10 cellular contexts compared by ENCODE assay signal in genomic region chr2:81266106-81266505, GRCh38.
A peak's percentile ranks its signal among the peaks of the same experiment; 100 is the strongest.
DNase-seq lines count a peak whose midpoint lies in the region; ATAC-seq, FAIRE-seq and TF ChIP-seq lines count a peak whose summit lies in the region.
"Had no signal": no experiment of that assay in that cellular context is flagged by ENCODE, and none has a peak within 500 bp of the region (broad histone marks: within the 10 kb centered on the region; RNA-seq: fewer than 3 reads in every experiment).

No MANE protein-coding gene starts in this region.

- TF ChIP-seq EP300 in transverse colon (IDR thresholded peaks at IDR 0.05; ENCODE audit: low read depth), result no peak

- FAIRE-seq in D721Med (lab: Jason Lieb, UNC), result no peak

- in situ Hi-C loops in transverse colon (cut with MboI; ENCODE audit: low pct_ligation_motif_present in 1 of 4, low pct_unique_long_range_greater_than_20kb in 1 of 4, low sequenced_read_pairs in 3 of 4), result no loop called here

- TF ChIP-seq POLR2A in transverse colon (IDR thresholded peaks at IDR 0.05), result no peak

- intact Hi-C loops in transverse colon (cut with DNase I; ENCODE audit: low total_unique reads), result no loop called here

- no peaks in the 10 kb centered on the region for H3K4me1 ChIP-seq in transverse colon

- no peak for DNase-seq in D721Med (ENCODE audit: insufficient read length, low spot score)
- peak; percentile 6 for DNase-seq in H4 (ENCODE audit: low spot score)
- peak; percentile 14 for DNase-seq in RKO (ENCODE audit: low spot score)
- peak; percentile 56 for DNase-seq in islet precursor cell
- no peak for DNase-seq in stimulated activated effector memory CD8-positive, alpha-beta T cell treated with anti-CD3 and anti-CD28 coated beads, Interleukin-12 subunit alpha, Interleukin-12 subunit beta, amount 100 ng/mL, for 72 hours (ENCODE audit: low spot score in 2 of 2)
- DNase-seq in transverse colon, result no peak
- DNase-seq: stimulated activated CD4-positive, alpha-beta T cell treated with anti-CD3 and anti-CD28 coated beads, Interleukin-4, amount 100 ng/mL, for 4 hours had no signal

- ATAC-seq in stimulated activated effector memory CD8-positive, alpha-beta T cell treated with anti-CD3 and anti-CD28 coated beads, Interleukin-12 subunit alpha, Interleukin-12 subunit beta, amount 100 ng/mL, for 72 hours, result no peak
- ATAC-seq in HG03460 (IDR thresholded peaks at IDR 0.05; ENCODE audit: unreplicated experiment) (no peak), GM19452 (IDR thresholded peaks at IDR 0.05; ENCODE audit: unreplicated experiment) (no peak)

- H3K9me3 ChIP-seq in transverse colon, result no peaks in the 10 kb centered on the region

- no peaks in the 10 kb centered on the region for H3K4me1 Mint-ChIP-seq in stimulated activated effector memory CD8-positive, alpha-beta T cell treated with anti-CD3 and anti-CD28 coated beads, Interleukin-12 subunit alpha, Interleukin-12 subunit beta, amount 100 ng/mL, for 72 hours
- H3K4me1 Mint-ChIP-seq: activated naive CD4-positive, alpha-beta T cell treated with anti-CD3 and anti-CD28 coated beads, Interleukin-2, amount 50 U/mL, for 24 hours had no signal

- WGBS in transverse colon (ENCODE audit: low coverage in 1 of 2), 2 donors, result 14% methylated on average over 1 of the region's 1 CpG; no CpG with 5 or more reads in 1 of the 2 donors

- H3K4me3 ChIP-seq in transverse colon, result no peak overlapping the region

- no peak overlapping the region for H3K4me3 Mint-ChIP-seq in stimulated activated effector memory CD8-positive, alpha-beta T cell treated with anti-CD3 and anti-CD28 coated beads, Interleukin-12 subunit alpha, Interleukin-12 subunit beta, amount 100 ng/mL, for 72 hours
- H3K4me3 Mint-ChIP-seq: activated naive CD4-positive, alpha-beta T cell treated with anti-CD3 and anti-CD28 coated beads, Interleukin-2, amount 50 U/mL, for 24 hours had no signal

- no peaks in the 10 kb centered on the region for H3K27me3 ChIP-seq in transverse colon

- no peak overlapping the region for H3K27ac Mint-ChIP-seq in stimulated activated effector memory CD8-positive, alpha-beta T cell treated with anti-CD3 and anti-CD28 coated beads, Interleukin-12 subunit alpha, Interleukin-12 subunit beta, amount 100 ng/mL, for 72 hours
- H3K27ac Mint-ChIP-seq: activated naive CD4-positive, alpha-beta T cell treated with anti-CD3 and anti-CD28 coated beads, Interleukin-2, amount 50 U/mL, for 24 hours had no signal

- H3K36me3 Mint-ChIP-seq in stimulated activated effector memory CD8-positive, alpha-beta T cell treated with anti-CD3 and anti-CD28 coated beads, Interleukin-12 subunit alpha, Interleukin-12 subunit beta, amount 100 ng/mL, for 72 hours, result no peaks in the 10 kb centered on the region
- H3K36me3 Mint-ChIP-seq: activated naive CD4-positive, alpha-beta T cell treated with anti-CD3 and anti-CD28 coated beads, Interleukin-2, amount 50 U/mL, for 24 hours had no signal

- no peak overlapping the region for H3K27ac ChIP-seq in transverse colon

- H3K36me3 ChIP-seq in transverse colon, result no peaks in the 10 kb centered on the region

- H3K9me3 Mint-ChIP-seq in stimulated activated effector memory CD8-positive, alpha-beta T cell treated with anti-CD3 and anti-CD28 coated beads, Interleukin-12 subunit alpha, Interleukin-12 subunit beta, amount 100 ng/mL, for 72 hours, result peaks cover 29% of the 10 kb centered on the region

- TF ChIP-seq CTCF in D721Med (IDR thresholded peaks at IDR 0.05; ENCODE audit: insufficient read depth, missing control alignments) (peak; percentile 45), transverse colon (IDR thresholded peaks at IDR 0.05) (peak in 1 of 5 experiments; percentile 6)

Comparison
In these comparisons a context has a peak if more than half of its experiments do, and no peak if none do; other contexts are left out.
1. DNase-seq: peak in H4 (single experiment), RKO (single experiment) and islet precursor cell (single experiment); none in D721Med (single experiment), stimulated activated effector memory CD8-positive, alpha-beta T cell treated with anti-CD3 and anti-CD28 coated beads, Interleukin-12 subunit alpha, Interleukin-12 subunit beta, amount 100 ng/mL, for 72 hours (0 of 2) and transverse colon (single experiment).